9 cellular contexts compared by ENCODE assay signal in the genomic region with DNA sequence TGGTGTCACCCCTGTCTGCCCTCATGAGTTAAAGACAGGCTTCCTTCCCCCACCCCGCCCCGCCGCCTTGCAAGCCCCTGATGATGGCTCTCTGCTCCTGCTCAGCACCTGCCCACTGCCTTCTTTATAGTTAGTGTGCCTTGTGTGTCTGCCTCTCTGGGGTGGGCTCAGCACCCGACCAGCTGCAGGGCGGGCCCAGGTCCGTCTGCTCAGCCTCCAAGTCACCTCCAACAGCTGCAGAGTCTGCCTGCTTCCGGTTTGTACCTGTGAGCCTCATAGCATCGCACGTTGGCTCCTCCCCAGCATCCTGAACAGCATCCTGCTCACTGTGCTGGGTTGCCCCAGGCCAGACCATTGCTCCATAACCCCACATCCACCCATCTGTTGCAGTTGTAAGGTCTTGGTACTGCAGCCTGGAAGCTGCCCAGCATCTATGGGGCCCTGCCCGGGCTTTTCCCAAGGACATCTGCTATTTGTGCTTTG. TPM values are rescaled to one million over a fixed set of nuclear protein-coding genes. Genes with fewer than 3 reads are reported as not detected.
DNase-seq lines count a peak whose midpoint lies in the region; ATAC-seq, FAIRE-seq and TF ChIP-seq lines count a peak whose summit lies in the region.
"Had no signal": no experiment of that assay in that cellular context is flagged by ENCODE, and none has a peak within 500 bp of the region (broad histone marks: within the 10 kb centered on the region; RNA-seq: fewer than 3 reads in every experiment).

No MANE protein-coding gene starts in this region.

- H3K36me3 ChIP-seq in CD4-positive, alpha-beta memory T cell (ENCODE audit: insufficient read depth, low read length), result no peaks in the 10 kb centered on the region

- FAIRE-seq in GM18507 (lab: Jason Lieb, UNC), result peak; percentile 53

- H3K4me1 ChIP-seq in CD4-positive, alpha-beta memory T cell (ENCODE audit: insufficient read depth, low read length), result peaks cover 31% of the 10 kb centered on the region

- H3K4me3 ChIP-seq in CD4-positive, alpha-beta memory T cell (ENCODE audit: low read length in 2 of 2), result no peak overlapping the region

- H3K4me3 Mint-ChIP-seq in CD4-positive, alpha-beta memory T cell, result peak overlapping the region in 1 of 8 donors; percentile 34
- H3K4me3 Mint-ChIP-seq in activated CD8-positive, alpha-beta T cell treated with anti-CD3 and anti-CD28 coated beads, Interleukin-2, amount 10 ng/mL, durations not matched to agents 7 days and 5 days, result no peak overlapping the region
- H3K4me3 Mint-ChIP-seq in nephron, result peak overlapping the region; percentile 50 to 89 (median 71)
- H3K4me3 Mint-ChIP-seq: activated T-cell treated with anti-CD3 and anti-CD28 coated beads, Interleukin-2, amount 50 U/mL, for 72 hours; dendritic cell treated with granulocyte-macrophage colony-stimulating factor and Interleukin-4, amounts not matched to agents 40 ng/mL and 50 ng/mL, for 4 days had no signal

- H3K9me3 Mint-ChIP-seq in CD4-positive, alpha-beta memory T cell, result peaks cover 0 to 3% (median 0%) of the 10 kb centered on the region in 8 donors
- H3K9me3 Mint-ChIP-seq in activated CD8-positive, alpha-beta T cell treated with anti-CD3 and anti-CD28 coated beads, Interleukin-2, amount 10 ng/mL, durations not matched to agents 7 days and 5 days (ENCODE audit: insufficient read depth), result no peaks in the 10 kb centered on the region
- no peaks in the 10 kb centered on the region for H3K9me3 Mint-ChIP-seq in nephron
- H3K9me3 Mint-ChIP-seq: activated T-cell treated with anti-CD3 and anti-CD28 coated beads, Interleukin-2, amount 50 U/mL, for 72 hours; dendritic cell treated with granulocyte-macrophage colony-stimulating factor and Interleukin-4, amounts not matched to agents 40 ng/mL and 50 ng/mL, for 4 days had no signal

- POLR2A ChIA-PET in CD4-positive, alpha-beta memory T cell (lab: Charles Lee; ENCODE audit: partially characterized antibody), result interaction anchor here (1.0 kb wide), 1 partner anchor 71 kb away, joined by 3 read pairs; no protein-coding TSS in a partner anchor
- POLR2A ChIA-PET in activated CD8-positive, alpha-beta T cell treated with anti-CD3 and anti-CD28 coated beads, Interleukin-2, amount 10 ng/mL, durations not matched to agents 7 days and 5 days (lab: Charles Lee), result interaction anchor here (0.6 kb wide), 1 partner anchor 91 kb away, joined by 3 read pairs; no protein-coding TSS in a partner anchor

- H3K27me3 ChIP-seq in CD4-positive, alpha-beta memory T cell (ENCODE audit: insufficient read depth, low read length), result no peaks in the 10 kb centered on the region

- H3K27ac ChIP-seq in CD4-positive, alpha-beta memory T cell (ENCODE audit: low read depth, low read length), result no peak overlapping the region

- H3K4me1 Mint-ChIP-seq in CD4-positive, alpha-beta memory T cell, result peaks cover 18 to 50% (median 34%) of the 10 kb centered on the region in 4 donors
- peaks cover 38% of the 10 kb centered on the region for H3K4me1 Mint-ChIP-seq in activated CD8-positive, alpha-beta T cell treated with anti-CD3 and anti-CD28 coated beads, Interleukin-2, amount 10 ng/mL, durations not matched to agents 7 days and 5 days (ENCODE audit: low read depth)
- H3K4me1 Mint-ChIP-seq in nephron, result peaks cover 66% of the 10 kb centered on the region

- DNase-seq in CD4-positive, alpha-beta memory T cell, result peak in 3 of 5 donors; percentile 32 to 46 (median 37)
- DNase-seq in GM18507 (ENCODE audit: extremely low spot score, insufficient read length, low read depth), result no peak
- DNase-seq in activated CD8-positive, alpha-beta T cell treated with anti-CD3 and anti-CD28 coated beads, Interleukin-2, amount 10 ng/mL, durations not matched to agents 7 days and 5 days, result peak; percentile 53
- DNase-seq in activated CD4-positive, CD25-positive, alpha-beta regulatory T cell treated with anti-CD3 and anti-CD28 coated beads, Interleukin-2, amount 50 U/mL, for 72 hours, result no peak
- no peak for DNase-seq in middle frontal gyrus (ENCODE audit: extremely low spot score, low spot score)

- peaks cover 0 to 1% of the 10 kb centered on the region in 2 donors for H3K36me3 Mint-ChIP-seq in CD4-positive, alpha-beta memory T cell
- H3K36me3 Mint-ChIP-seq in activated CD8-positive, alpha-beta T cell treated with anti-CD3 and anti-CD28 coated beads, Interleukin-2, amount 10 ng/mL, durations not matched to agents 7 days and 5 days (ENCODE audit: low read depth), result no peaks in the 10 kb centered on the region
- H3K36me3 Mint-ChIP-seq in nephron (ENCODE audit: low read depth), result peaks cover 5% of the 10 kb centered on the region

- H3K9me3 ChIP-seq in CD4-positive, alpha-beta memory T cell (ENCODE audit: control insufficient read depth in 1 of 2, low read length in 2 of 2), result no peaks in the 10 kb centered on the region

- TF ChIP-seq CTCF in nephron (IDR thresholded peaks at IDR 0.05; ENCODE audit: unreplicated experiment in 3 of 3), result no peak

- intact Hi-C loops in CD4-positive, alpha-beta memory T cell (cut with micrococcal nuclease), result no loop called here

- CTCF ChIA-PET in CD4-positive, alpha-beta memory T cell (lab: Charles Lee; ENCODE audit: partially characterized antibody), result interaction anchor here (1.2 to 10.7 kb wide), 6 partner anchors 20 to 401 kb away, joined by 4 to 181 read pairs (median 5); no protein-coding TSS in a partner anchor
- CTCF ChIA-PET in activated CD8-positive, alpha-beta T cell treated with anti-CD3 and anti-CD28 coated beads, Interleukin-2, amount 10 ng/mL, durations not matched to agents 7 days and 5 days (lab: Charles Lee), result interaction anchor here (1.0 to 14.7 kb wide), 10 partner anchors 8 to 401 kb away, joined by 3 to 202 read pairs (median 4); no protein-coding TSS in a partner anchor

- H3K27ac Mint-ChIP-seq in CD4-positive, alpha-beta memory T cell, result peak overlapping the region in 3 of 7 donors; percentile 46 to 79 (median 60)
- H3K27ac Mint-ChIP-seq in activated CD8-positive, alpha-beta T cell treated with anti-CD3 and anti-CD28 coated beads, Interleukin-2, amount 10 ng/mL, durations not matched to agents 7 days and 5 days, result no peak overlapping the region
- H3K27ac Mint-ChIP-seq in nephron, result peak overlapping the region in 1 of 3 experiments; percentile 91
- H3K27ac Mint-ChIP-seq: activated T-cell treated with anti-CD3 and anti-CD28 coated beads, Interleukin-2, amount 50 U/mL, for 72 hours; dendritic cell treated with granulocyte-macrophage colony-stimulating factor and Interleukin-4, amounts not matched to agents 40 ng/mL and 50 ng/mL, for 4 days had no signal

- no peaks in the 10 kb centered on the region for H3K27me3 Mint-ChIP-seq in CD4-positive, alpha-beta memory T cell
- H3K27me3 Mint-ChIP-seq in activated CD8-positive, alpha-beta T cell treated with anti-CD3 and anti-CD28 coated beads, Interleukin-2, amount 10 ng/mL, durations not matched to agents 7 days and 5 days (ENCODE audit: low read depth), result no peaks in the 10 kb centered on the region
- H3K27me3 Mint-ChIP-seq in nephron (ENCODE audit: low read depth), result no peaks in the 10 kb centered on the region

- ATAC-seq in activated CD8-positive, alpha-beta T cell treated with anti-CD3 and anti-CD28 coated beads, Interleukin-2, amount 10 ng/mL, durations not matched to agents 7 days and 5 days, result no peak
- no peak for ATAC-seq in GM18519 (IDR thresholded peaks at IDR 0.05; ENCODE audit: low FRiP score, unreplicated experiment)
- ATAC-seq: activated T-cell treated with anti-CD3 and anti-CD28 coated beads, Interleukin-2, amount 50 U/mL, for 72 hours had no signal

RNA-seq across cellular contexts. Expression of a gene that starts 3.5 kb away (rescaled TPM):
- total RNA-seq in CD4-positive, alpha-beta memory T cell, result 1 to 10 TPM; 6.4 to 7.2 TPM
- under 1 TPM in 1 of 2 donors, not detected in 1; 0.29 TPM for polyA plus RNA-seq in CD4-positive, alpha-beta memory T cell
- total RNA-seq in activated CD8-positive, alpha-beta T cell treated with anti-CD3 and anti-CD28 coated beads, Interleukin-2, amount 10 ng/mL, durations not matched to agents 7 days and 5 days, result 1 to 10 TPM; 1.7 to 1.8 TPM

RNA-seq across cellular contexts. Expression of a gene that starts 7.3 kb away (rescaled TPM):
- 10 to 100 TPM; 11.6 to 13.4 TPM for total RNA-seq in CD4-positive, alpha-beta memory T cell
- 10 to 100 TPM; 10.5 to 30.7 TPM for polyA plus RNA-seq in CD4-positive, alpha-beta memory T cell
- total RNA-seq in activated CD8-positive, alpha-beta T cell treated with anti-CD3 and anti-CD28 coated beads, Interleukin-2, amount 10 ng/mL, durations not matched to agents 7 days and 5 days, result 1 to 10 TPM; 5.3 to 5.9 TPM

Comparison
In these comparisons a context has a peak if more than half of its experiments do, and no peak if none do; other contexts are left out.
1. DNase-seq: peak in CD4-positive, alpha-beta memory T cell (3 of 5) and activated CD8-positive, alpha-beta T cell treated with anti-CD3 and anti-CD28 coated beads, Interleukin-2, amount 10 ng/mL, durations not matched to agents 7 days and 5 days (single experiment); none in GM18507 (single experiment), activated CD4-positive, CD25-positive, alpha-beta regulatory T cell treated with anti-CD3 and anti-CD28 coated beads, Interleukin-2, amount 50 U/mL, for 72 hours (single experiment) and middle frontal gyrus (single experiment).